29 cellular contexts compared by ENCODE assay signal in genomic region chr1:246390855-246391254, GRCh38.
"Had no signal": no experiment of that assay in that cellular context is flagged by ENCODE, and none has a peak within 500 bp of the region (broad histone marks: within the 10 kb centered on the region; RNA-seq: fewer than 3 reads in every experiment).

No MANE protein-coding gene starts in this region.

- H3K27ac ChIP-seq: neural progenitor cell, ovary, parathyroid adenoma, psoas muscle, right lobe of liver, sigmoid colon, suprapubic skin, testis, tibial artery, transverse colon, upper lobe of right lung, uterus had no signal

- DNase-seq: natural killer cell; occipital lobe; ovary; posterior cingulate gyrus; psoas muscle; right cardiac atrium; right lobe of liver; sigmoid colon; small intestine; stimulated activated CD4-positive, alpha-beta T cell treated with anti-CD3 and anti-CD28 coated beads, Interleukin-1b, Interleukin-23, amount 100 ng/mL, for 48 hours; stimulated activated CD4-positive, alpha-beta T cell treated with anti-CD3 and anti-CD28 coated beads, Interleukin-4, amount 100 ng/mL, for 1 hour; stimulated activated CD4-positive, alpha-beta T cell treated with anti-CD3 and anti-CD28 coated beads, Interleukin-4, amount 100 ng/mL, for 4 hours; stimulated activated CD8-positive, alpha-beta memory T cell treated with anti-CD3 and anti-CD28 coated beads, Interleukin-4, amount 100 ng/mL, for 48 hours; stimulated activated naive CD4-positive, alpha-beta T cell; stimulated activated naive CD8-positive, alpha-beta T cell treated with anti-CD3 and anti-CD28 coated beads, Interleukin-15, amount 100 ng/mL, for 72 hours; stimulated activated naive CD8-positive, alpha-beta T cell treated with anti-CD3 and anti-CD28 coated beads, Interleukin-15, Interleukin-2, amounts not matched to agents 100 U/mL and 50 U/mL, for 24 hours; substantia nigra; testis; tibial artery; transverse colon; upper lobe of right lung; uterus had no signal

- H3K4me3 ChIP-seq: neural progenitor cell, ovary, psoas muscle, right lobe of liver, sigmoid colon, suprapubic skin, testis, tibial artery, transverse colon, upper lobe of right lung, uterus had no signal

- H3K9me3 ChIP-seq: ovary, right lobe of liver, testis, uterus had no signal

- H3K27me3 Mint-ChIP-seq: progenitor cell of endocrine pancreas; stimulated activated memory B cell treated with anti-CD40 and anti-IgM and Interleukin-4, amounts not matched to agents 10 μg/mL and 1 μg/mL and 100 μg/mL, for 72 hours; stimulated activated naive CD8-positive, alpha-beta T cell treated with anti-CD3 and anti-CD28 coated beads, Interleukin-15, amount 100 ng/mL, for 72 hours; type B pancreatic cell had no signal

- H3K4me1 Mint-ChIP-seq: neural progenitor cell; stimulated activated memory B cell treated with anti-CD40 and anti-IgM and Interleukin-4, amounts not matched to agents 10 μg/mL and 1 μg/mL and 100 μg/mL, for 72 hours; stimulated activated naive CD8-positive, alpha-beta T cell treated with anti-CD3 and anti-CD28 coated beads, Interleukin-15, amount 100 ng/mL, for 72 hours had no signal

- H3K4me1 ChIP-seq: neural progenitor cell, parathyroid adenoma, psoas muscle, right lobe of liver, sigmoid colon, suprapubic skin, testis, tibial artery, transverse colon, upper lobe of right lung, uterus had no signal

- H3K27ac Mint-ChIP-seq: natural killer cell; nephron; neural progenitor cell; progenitor cell of endocrine pancreas; stimulated activated memory B cell treated with anti-CD40 and anti-IgM and Interleukin-4, amounts not matched to agents 10 μg/mL and 1 μg/mL and 100 μg/mL, for 72 hours; stimulated activated naive CD8-positive, alpha-beta T cell treated with anti-CD3 and anti-CD28 coated beads, Interleukin-15, amount 100 ng/mL, for 72 hours; type B pancreatic cell had no signal

- H3K9ac ChIP-seq: neural progenitor cell, parathyroid adenoma had no signal

- H3K4me3 Mint-ChIP-seq: natural killer cell; nephron; neural progenitor cell; stimulated activated memory B cell treated with anti-CD40 and anti-IgM and Interleukin-4, amounts not matched to agents 10 μg/mL and 1 μg/mL and 100 μg/mL, for 72 hours; stimulated activated naive CD8-positive, alpha-beta T cell treated with anti-CD3 and anti-CD28 coated beads, Interleukin-15, amount 100 ng/mL, for 72 hours; type B pancreatic cell had no signal

- H3K27me3 ChIP-seq: neural progenitor cell, ovary, right lobe of liver, sigmoid colon, suprapubic skin, testis, tibial artery, transverse colon, upper lobe of right lung, uterus had no signal

- H3K36me3 ChIP-seq: ovary, right lobe of liver, sigmoid colon, suprapubic skin, tibial artery, transverse colon, upper lobe of right lung, uterus had no signal
